ENCODE assay signal across 8 cellular contexts in genomic region chr6:142207265-142207877, GRCh38.
DNase-seq lines count a peak whose midpoint lies in the region; ATAC-seq, FAIRE-seq and TF ChIP-seq lines count a peak whose summit lies in the region.

No MANE protein-coding gene starts in this region.

- peak; percentile 74 for TF ChIP-seq CTCF in GM12875 (IDR thresholded peaks at IDR 0.05; ENCODE audit: borderline replicate concordance, insufficient read depth, low read depth, low read length)
- TF ChIP-seq CTCF in ascending aorta (IDR thresholded peaks at IDR 0.05), result peak; percentile 44 to 66 (median 65)

- FAIRE-seq in A204.1 (lab: Jason Lieb, UNC), result peak; percentile 87

- H3K4me1 ChIP-seq in SJCRH30 (no peaks in the 10 kb centered on the region), ascending aorta (no peaks in the 10 kb centered on the region)

- H3K27me3 ChIP-seq in SJCRH30, result no peaks in the 10 kb centered on the region
- no peaks in the 10 kb centered on the region for H3K27me3 ChIP-seq in ascending aorta

- H3K36me3 ChIP-seq in SJCRH30 (peaks cover 63% of the 10 kb centered on the region), ascending aorta (peaks cover 14 to 29% of the 10 kb centered on the region in 2 donors)

- intact Hi-C loops in ascending aorta (cut with DNase I), result loop anchor here (1.0 kb wide), 1 partner anchor 60 kb away; the partner anchor contains the start of genes NMBR and VTA1

- ATAC-seq in HG03439 (IDR thresholded peaks at IDR 0.05; ENCODE audit: unreplicated experiment), result peak; percentile 79

- H3K9me3 ChIP-seq in SJCRH30 (replicated peaks) (no peaks in the 10 kb centered on the region), ascending aorta (no peaks in the 10 kb centered on the region)

- H3K4me3 ChIP-seq in GM12875 (ENCODE audit: low read depth, low read length) (no peak overlapping the region), SJCRH30 (no peak overlapping the region), ascending aorta (no peak overlapping the region)

- DNase-seq in SJCRH30, result peak; percentile 14 to 56
- DNase-seq in ascending aorta (ENCODE audit: low spot score in 2 of 2), result peak in 1 of 2 donors; percentile 66
- DNase-seq in iPS DF 4.7 (ENCODE audit: extremely low read depth, low spot score), result peak; percentile 58
- peak; percentile 13 for DNase-seq in stimulated activated CD4-positive, alpha-beta T cell treated with anti-CD3 and anti-CD28 coated beads, Interleukin-2, amount 100 ng/mL, for 4 hours (ENCODE audit: low read depth)
- no peak for DNase-seq in SIG-M5 (lab: John Stamatoyannopoulos, UW)

- H3K27ac ChIP-seq in SJCRH30, result no peak overlapping the region
- no peak overlapping the region for H3K27ac ChIP-seq in ascending aorta
